ENCODE assay signal across 17 cellular contexts in the genomic region with DNA sequence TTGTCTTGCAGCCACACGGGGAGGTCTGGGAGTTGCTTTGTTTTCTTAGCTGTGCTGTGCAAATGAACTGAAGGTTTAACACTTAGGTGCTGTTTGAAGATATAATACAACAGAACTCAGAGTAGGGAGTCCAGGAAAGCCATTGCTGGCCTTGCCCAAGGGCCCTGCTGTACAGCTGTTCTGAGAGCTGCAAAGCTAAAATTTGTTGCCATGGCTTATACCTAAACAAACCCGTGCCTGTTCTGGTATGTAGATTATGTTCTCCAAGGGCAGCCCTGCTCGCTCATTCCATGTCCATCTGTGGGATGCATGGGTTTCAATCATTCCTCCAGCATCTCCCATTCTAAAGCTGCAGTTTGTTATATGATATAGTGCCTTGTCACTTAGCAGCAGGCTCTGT.
DNase-seq lines count a peak whose midpoint lies in the region; ATAC-seq and TF ChIP-seq lines count a peak whose summit lies in the region.
"Had no signal": no experiment of that assay in that cellular context is flagged by ENCODE, and none has a peak within 500 bp of the region (broad histone marks: within the 10 kb centered on the region; RNA-seq: fewer than 3 reads in every experiment).

No MANE protein-coding gene starts in this region.

- peaks cover 38% of the 10 kb centered on the region for H3K4me1 Mint-ChIP-seq in nephron progenitor cell
- no peaks in the 10 kb centered on the region for H3K4me1 Mint-ChIP-seq in activated CD8-positive, alpha-beta memory T cell treated with anti-CD3 and anti-CD28 coated beads, Interleukin-2, amount 10 ng/mL, durations not matched to agents 7 days and 5 days
- H3K4me1 Mint-ChIP-seq: memory B cell had no signal

- CTCF ChIA-PET in PC-3 (lab: Charles Lee): no interaction called here
- CTCF ChIA-PET in activated CD8-positive, alpha-beta memory T cell treated with anti-CD3 and anti-CD28 coated beads, Interleukin-2, amount 10 ng/mL, durations not matched to agents 7 days and 5 days (lab: Charles Lee): no interaction called here

- H3K27ac ChIP-seq in VCaP: peak overlapping the region; percentile 98
- H3K27ac ChIP-seq in PC-3 (ENCODE audit: low read length): no peak overlapping the region
- H3K27ac ChIP-seq: SK-N-MC had no signal

- H2AFZ ChIP-seq in PC-3 (ENCODE audit: low read length): no peak overlapping the region

- no peaks in the 10 kb centered on the region for H3K9me3 Mint-ChIP-seq in nephron progenitor cell
- no peaks in the 10 kb centered on the region for H3K9me3 Mint-ChIP-seq in activated CD8-positive, alpha-beta memory T cell treated with anti-CD3 and anti-CD28 coated beads, Interleukin-2, amount 10 ng/mL, durations not matched to agents 7 days and 5 days (ENCODE audit: low read depth)
- H3K9me3 Mint-ChIP-seq: activated T-cell treated with anti-CD3 and anti-CD28 coated beads, Interleukin-2, amount 50 U/mL, for 4 hours; memory B cell had no signal

- BruUV-seq in PC-3 (replicated peaks; lab: Mats Ljungman, UMichigan): no TSS peak

- no peaks in the 10 kb centered on the region for H3K9me3 ChIP-seq in PC-3 (ENCODE audit: low read length)

- H3K36me3 Mint-ChIP-seq in nephron progenitor cell (ENCODE audit: low read depth): no peaks in the 10 kb centered on the region
- H3K36me3 Mint-ChIP-seq in activated CD8-positive, alpha-beta memory T cell treated with anti-CD3 and anti-CD28 coated beads, Interleukin-2, amount 10 ng/mL, durations not matched to agents 7 days and 5 days: no peaks in the 10 kb centered on the region
- H3K36me3 Mint-ChIP-seq: memory B cell had no signal

- no peak overlapping the region for H3K9ac ChIP-seq in PC-3 (ENCODE audit: low read length)

- no peaks in the 10 kb centered on the region for H3K79me2 ChIP-seq in PC-3 (ENCODE audit: low read length)

- no peak overlapping the region for H3K4me2 ChIP-seq in PC-3 (ENCODE audit: low read length)

- H3K27me3 ChIP-seq in PC-3 (ENCODE audit: low read length): no peaks in the 10 kb centered on the region

- H3K4me3 Mint-ChIP-seq in nephron progenitor cell: no peak overlapping the region
- H3K4me3 Mint-ChIP-seq in activated CD8-positive, alpha-beta memory T cell treated with anti-CD3 and anti-CD28 coated beads, Interleukin-2, amount 10 ng/mL, durations not matched to agents 7 days and 5 days: no peak overlapping the region
- H3K4me3 Mint-ChIP-seq: activated T-cell treated with anti-CD3 and anti-CD28 coated beads, Interleukin-2, amount 50 U/mL, for 4 hours; memory B cell had no signal

- POLR2A ChIA-PET in PC-3 (lab: Charles Lee; ENCODE audit: unreplicated experiment): no interaction called here

- intact Hi-C loops in PC-3 (cut with micrococcal nuclease): no loop called here

- no peak for TF ChIP-seq CTCF in VCaP (conservative IDR thresholded peaks at IDR 0.05)
- no peak for TF ChIP-seq CTCF in fibroblast of villous mesenchyme (IDR thresholded peaks at IDR 0.05; ENCODE audit: insufficient read depth, low read depth, low read length)
- no peak for TF ChIP-seq CTCF in nephron progenitor cell (IDR thresholded peaks at IDR 0.05)
- no peak for TF ChIP-seq CTCF in PC-3 (conservative IDR thresholded peaks at IDR 0.05; ENCODE audit: low read depth, low read length)

- H3K4me3 ChIP-seq in fibroblast of villous mesenchyme (ENCODE audit: low read depth, low read length): no peak overlapping the region
- H3K4me3 ChIP-seq in PC-3 (ENCODE audit: low read length): no peak overlapping the region
- H3K4me3 ChIP-seq: SK-N-MC had no signal

- H4K20me1 ChIP-seq in PC-3 (ENCODE audit: low read length): no peaks in the 10 kb centered on the region

- no peak for ATAC-seq in HG02678 (IDR thresholded peaks at IDR 0.05; ENCODE audit: unreplicated experiment)
- no peak for ATAC-seq in PC-3
- ATAC-seq in activated CD8-positive, alpha-beta memory T cell treated with anti-CD3 and anti-CD28 coated beads, Interleukin-2, amount 10 ng/mL, durations not matched to agents 7 days and 5 days: no peak
- ATAC-seq: activated T-cell treated with anti-CD3 and anti-CD28 coated beads, Interleukin-2, amount 50 U/mL, for 4 hours had no signal

- DNase-seq in EH (ENCODE audit: low read depth): peak; percentile 74
- DNase-seq in fibroblast of villous mesenchyme (ENCODE audit: low read depth): peak; percentile 19
- DNase-seq in nephron progenitor cell: no peak
- DNase-seq in NCI-H1105 (lab: John Stamatoyannopoulos, UW): no peak
- DNase-seq in PC-3: no peak
- no peak for DNase-seq in activated CD8-positive, alpha-beta memory T cell treated with anti-CD3 and anti-CD28 coated beads, Interleukin-2, amount 10 ng/mL, durations not matched to agents 7 days and 5 days
- DNase-seq: activated CD4-positive, alpha-beta T cell treated with anti-CD3 and anti-CD28 coated beads, Interleukin-2, amount 50 U/mL, for 4 hours; activated T-cell treated with anti-CD3 and anti-CD28 coated beads, Interleukin-2, amount 50 U/mL, for 4 hours; NCI-H2107; NCI-H526; nucleus accumbens; stimulated activated CD4-positive, alpha-beta T cell treated with anti-CD3 and anti-CD28 coated beads, Interleukin-4, amount 100 ng/mL, for 24 hours; stimulated activated CD8-positive, alpha-beta memory T cell treated with anti-CD3 and anti-CD28 coated beads, Interleukin-4, amount 100 ng/mL, for 48 hours had no signal

- no peaks in the 10 kb centered on the region for H3K36me3 ChIP-seq in PC-3 (ENCODE audit: low read depth, low read length)

- H3K4me1 ChIP-seq in PC-3 (ENCODE audit: insufficient read depth, low read length): 0 out of 2 replicates have a peak, but pooled peaks cover 5% of the 10 kb centered on the region

- no peaks in the 10 kb centered on the region for H3K9me2 ChIP-seq in PC-3 (replicated peaks; ENCODE audit: low read length)

- peaks cover 3% of the 10 kb centered on the region for H3K27me3 Mint-ChIP-seq in nephron progenitor cell (ENCODE audit: low read depth, poor library complexity)
- H3K27me3 Mint-ChIP-seq in activated CD8-positive, alpha-beta memory T cell treated with anti-CD3 and anti-CD28 coated beads, Interleukin-2, amount 10 ng/mL, durations not matched to agents 7 days and 5 days: peaks cover 8% of the 10 kb centered on the region

- H3F3A ChIP-seq in PC-3 (ENCODE audit: low read length, unreplicated experiment): no peaks in the 10 kb centered on the region

- H3K27ac Mint-ChIP-seq in nephron progenitor cell: peak overlapping the region; percentile 37
- H3K27ac Mint-ChIP-seq in activated CD8-positive, alpha-beta memory T cell treated with anti-CD3 and anti-CD28 coated beads, Interleukin-2, amount 10 ng/mL, durations not matched to agents 7 days and 5 days: no peak overlapping the region
- H3K27ac Mint-ChIP-seq: memory B cell had no signal

Comparison
In these comparisons a context has a peak if more than half of its experiments do, and no peak if none do; other contexts are left out.
1. DNase-seq: peak in EH (single experiment) and fibroblast of villous mesenchyme (single experiment); none in nephron progenitor cell (single experiment), NCI-H1105 (single experiment), PC-3 (single experiment) and activated CD8-positive, alpha-beta memory T cell treated with anti-CD3 and anti-CD28 coated beads, Interleukin-2, amount 10 ng/mL, durations not matched to agents 7 days and 5 days (single experiment).